20 cellular contexts compared by ENCODE assay signal in the genomic region with DNA sequence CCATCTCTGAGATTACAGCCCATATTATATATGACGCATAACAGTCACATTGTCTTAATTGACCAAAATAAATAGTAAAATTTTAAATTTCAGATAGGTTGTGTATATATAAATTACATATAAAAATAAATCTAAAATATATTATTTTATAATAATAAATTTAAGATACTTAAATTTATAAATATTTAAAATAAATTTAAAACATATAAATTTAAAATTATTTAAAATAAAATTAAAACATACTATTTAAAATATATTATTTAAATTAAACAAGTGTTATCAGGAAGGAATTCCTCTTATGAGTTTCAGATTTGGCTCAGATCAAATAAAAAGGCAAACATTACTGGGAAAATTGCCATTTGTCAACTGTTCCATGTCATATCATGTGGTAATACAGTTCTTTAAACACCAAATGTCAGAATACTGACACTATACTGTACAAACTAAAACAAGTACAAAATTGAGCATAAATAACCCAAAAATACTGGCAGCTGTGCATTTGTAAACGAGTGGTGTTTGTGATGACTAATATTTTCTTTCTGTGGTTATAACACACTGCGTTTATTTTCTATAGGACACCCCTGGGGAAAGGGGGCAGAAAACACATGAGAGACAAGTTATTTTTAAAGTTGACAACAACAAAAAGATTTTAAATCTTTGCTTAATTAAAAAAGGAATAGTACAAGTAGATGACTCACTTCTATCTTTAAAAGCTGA.
DNase-seq lines count a peak whose midpoint lies in the region; ATAC-seq, FAIRE-seq and TF ChIP-seq lines count a peak whose summit lies in the region.
"Had no signal": no experiment of that assay in that cellular context is flagged by ENCODE, and none has a peak within 500 bp of the region (broad histone marks: within the 10 kb centered on the region; RNA-seq: fewer than 3 reads in every experiment).

No MANE protein-coding gene starts in this region.

- H3K27me3 Mint-ChIP-seq in activated T-helper 17 cell treated with anti-CD3 and anti-CD28 coated beads, Interleukin-2, amount 50 U/mL, for 72 hours: no peaks in the 10 kb centered on the region

- peaks cover 6 to 12% (median 10%) of the 10 kb centered on the region in 3 donors for H3K4me1 ChIP-seq in pancreas
- H3K4me1 ChIP-seq: tibial artery had no signal

- no peak for DNase-seq in RCC 7860 (ENCODE audit: low spot score)
- no peak for DNase-seq in pancreas
- no peak for DNase-seq in GM19240 (ENCODE audit: insufficient read length, low spot score)
- no peak for DNase-seq in stimulated activated naive CD4-positive, alpha-beta T cell treated with Interleukin-2 at 50 U/mL for 16 hours (lab: John Stamatoyannopoulos, UW)
- DNase-seq: activated naive CD4-positive, alpha-beta T cell treated with anti-CD3 and anti-CD28 coated beads for 36 hours; brain microvascular endothelial cell; effector CD8-positive, alpha-beta T cell; gastrocnemius medialis; NCI-H1417 treated with DMSO at 0.1 percent for 48 hours; nephron progenitor cell; retina; stimulated activated CD4-positive, alpha-beta T cell treated with anti-CD3 and anti-CD28 coated beads, Interleukin-2, amount 100 ng/mL, for 24 hours; tibial artery had no signal

- FAIRE-seq in RCC 7860 (lab: Jason Lieb, UNC) (peak; percentile 87), pancreas (lab: Jason Lieb, UNC) (peak; percentile 95)
- FAIRE-seq: K562 had no signal

- H3K9me3 ChIP-seq in pancreas: no peaks in the 10 kb centered on the region
- H3K9me3 ChIP-seq: gastrocnemius medialis, tibial artery had no signal

- no peaks in the 10 kb centered on the region for H3K4me1 Mint-ChIP-seq in activated T-helper 17 cell treated with anti-CD3 and anti-CD28 coated beads, Interleukin-2, amount 50 U/mL, for 72 hours

- intact Hi-C loops in pancreas (cut with DNase I): no loop called here

- H3K4me3 ChIP-seq in pancreas: no peak overlapping the region
- H3K4me3 ChIP-seq: gastrocnemius medialis, K562, tibial artery had no signal

- no peaks in the 10 kb centered on the region for H3K36me3 ChIP-seq in pancreas
- H3K36me3 ChIP-seq: brain microvascular endothelial cell, gastrocnemius medialis, tibial artery had no signal

- H3K27ac Mint-ChIP-seq in activated T-helper 17 cell treated with anti-CD3 and anti-CD28 coated beads, Interleukin-2, amount 50 U/mL, for 72 hours: no peak overlapping the region
- H3K27ac Mint-ChIP-seq: activated naive CD4-positive, alpha-beta T cell treated with anti-CD3 and anti-CD28 coated beads for 36 hours; nephron progenitor cell; T-helper 1 cell treated with Interleukin-12 subunit alpha and Interleukin-12 subunit beta and Interleukin-4 antibody, amounts not matched to agents 30 μg/mL and 1 μg/mL, for 36 hours had no signal

- WGBS in pancreas, 2 donors: 44 to 46% methylated on average over 3 of the region's 3 CpGs

- H3K27ac ChIP-seq in pancreas: no peak overlapping the region
- H3K27ac ChIP-seq: brain microvascular endothelial cell, C4-2B, gastrocnemius medialis, tibial artery had no signal

- ATAC-seq in GM18907 (IDR thresholded peaks at IDR 0.05; ENCODE audit: unreplicated experiment) (peak; percentile 69), HG02943 (IDR thresholded peaks at IDR 0.05; ENCODE audit: low read depth, unreplicated experiment) (peak; percentile 59), pancreas (peak; percentile 38 to 86 (median 70))
- ATAC-seq in activated T-helper 17 cell treated with anti-CD3 and anti-CD28 coated beads, Interleukin-2, amount 50 U/mL, for 72 hours (replicated peaks): no peak
- ATAC-seq: activated CD4-positive, CD25-positive, alpha-beta regulatory T cell treated with anti-CD3 and anti-CD28 coated beads, Interleukin-2, amount 50 U/mL, for 24 hours; gastrocnemius medialis; K562 had no signal

- H3K9me3 Mint-ChIP-seq in activated T-helper 17 cell treated with anti-CD3 and anti-CD28 coated beads, Interleukin-2, amount 50 U/mL, for 72 hours: no peaks in the 10 kb centered on the region
- H3K9me3 Mint-ChIP-seq: activated naive CD4-positive, alpha-beta T cell treated with anti-CD3 and anti-CD28 coated beads for 36 hours; nephron progenitor cell; T-helper 1 cell treated with Interleukin-12 subunit alpha and Interleukin-12 subunit beta and Interleukin-4 antibody, amounts not matched to agents 30 μg/mL and 1 μg/mL, for 36 hours had no signal

- no peaks in the 10 kb centered on the region for H3K36me3 Mint-ChIP-seq in activated T-helper 17 cell treated with anti-CD3 and anti-CD28 coated beads, Interleukin-2, amount 50 U/mL, for 72 hours (ENCODE audit: low read depth)

- H3K27me3 ChIP-seq in pancreas: no peaks in the 10 kb centered on the region
- H3K27me3 ChIP-seq: brain microvascular endothelial cell, gastrocnemius medialis, tibial artery had no signal

- TF ChIP-seq CTCF in pancreas (IDR thresholded peaks at IDR 0.05): no peak

- H3K4me3 Mint-ChIP-seq in activated T-helper 17 cell treated with anti-CD3 and anti-CD28 coated beads, Interleukin-2, amount 50 U/mL, for 72 hours: no peak overlapping the region
- H3K4me3 Mint-ChIP-seq: activated naive CD4-positive, alpha-beta T cell treated with anti-CD3 and anti-CD28 coated beads for 36 hours; nephron progenitor cell; T-helper 1 cell treated with Interleukin-12 subunit alpha and Interleukin-12 subunit beta and Interleukin-4 antibody, amounts not matched to agents 30 μg/mL and 1 μg/mL, for 36 hours had no signal
